10 cellular contexts compared by ENCODE assay signal in the genomic region with DNA sequence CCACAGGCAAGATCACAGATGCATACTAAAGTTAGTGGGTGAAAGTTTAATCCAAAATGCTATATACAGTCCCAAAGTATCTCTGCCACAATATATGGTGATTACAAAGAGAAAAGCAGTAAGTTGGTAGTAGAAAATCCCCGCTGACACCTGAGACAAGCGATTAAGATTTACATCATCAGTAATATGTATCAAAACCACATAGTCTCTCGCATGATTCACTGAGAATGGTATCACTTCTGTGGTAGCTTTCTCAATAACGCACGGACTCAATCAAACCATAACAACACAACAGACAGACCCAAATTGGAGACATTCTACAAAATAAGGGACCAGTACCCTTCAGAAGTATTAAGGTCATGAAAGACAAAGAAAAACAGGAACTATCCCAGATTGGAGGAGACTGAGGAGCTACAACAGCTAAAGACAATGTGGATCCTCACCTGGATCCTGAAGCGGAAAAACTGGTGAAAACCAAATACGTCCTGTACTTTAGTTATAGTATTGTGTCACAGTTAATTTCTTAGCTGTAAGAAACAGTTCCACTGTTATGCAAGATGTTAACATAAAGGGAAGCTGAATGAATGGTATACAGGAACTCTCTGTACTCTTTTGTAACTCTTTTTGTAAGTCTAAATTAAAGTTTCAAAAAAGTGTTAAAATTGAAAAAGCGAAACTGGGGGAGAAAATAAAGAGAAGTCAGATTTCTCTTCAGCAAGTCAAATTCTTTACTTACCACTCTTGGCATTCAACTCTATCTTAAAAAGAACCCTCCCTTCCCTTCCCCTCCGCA. TPM values are rescaled to one million over a fixed set of nuclear protein-coding genes. Genes with fewer than 3 reads are reported as not detected.
DNase-seq lines count a peak whose midpoint lies in the region; ATAC-seq and TF ChIP-seq lines count a peak whose summit lies in the region.
"Had no signal": no experiment of that assay in that cellular context is flagged by ENCODE, and none has a peak within 500 bp of the region (broad histone marks: within the 10 kb centered on the region; RNA-seq: fewer than 3 reads in every experiment).

No MANE protein-coding gene starts in this region.

- peak overlapping the region; percentile 48 to 78 for H3K4me3 Mint-ChIP-seq in CD14-positive monocyte
- H3K4me3 Mint-ChIP-seq in activated naive CD8-positive, alpha-beta T cell treated with anti-CD3 and anti-CD28 coated beads, Interleukin-2, amount 10 ng/mL, durations not matched to agents 7 days and 5 days: no peak overlapping the region

- H3K36me3 ChIP-seq in lower lobe of right lung: peaks cover 47% of the 10 kb centered on the region

- TF ChIP-seq CTCF in CD14-positive monocyte (IDR thresholded peaks at IDR 0.05) (no peak), lower lobe of right lung (IDR thresholded peaks at IDR 0.05) (no peak)

- intact Hi-C loops in CD14-positive monocyte (cut with micrococcal nuclease) (loop anchor here (5.0 to 10.0 kb wide), 2 partner anchors 49 to 92 kb away; partner anchors contain the start of gene SPTLC2 (in 2 of the 2)), lower lobe of right lung (cut with DNase I) (no loop called here)

- ATAC-seq in HG03060 (IDR thresholded peaks at IDR 0.05; ENCODE audit: low read depth, unreplicated experiment) (peak; percentile 45), lower lobe of right lung (peak; percentile 79 to 80), HG02798 (IDR thresholded peaks at IDR 0.05; ENCODE audit: poor library complexity, unreplicated experiment) (no peak)
- no peak for ATAC-seq in activated naive CD8-positive, alpha-beta T cell treated with anti-CD3 and anti-CD28 coated beads, Interleukin-2, amount 10 ng/mL, durations not matched to agents 7 days and 5 days (ENCODE audit: low read depth)
- ATAC-seq: HCT116 had no signal

- H3K4me1 Mint-ChIP-seq in CD14-positive monocyte: peaks cover 44% of the 10 kb centered on the region
- H3K4me1 Mint-ChIP-seq in activated naive CD8-positive, alpha-beta T cell treated with anti-CD3 and anti-CD28 coated beads, Interleukin-2, amount 10 ng/mL, durations not matched to agents 7 days and 5 days: peaks cover 10% of the 10 kb centered on the region

- POLR2A ChIA-PET in activated naive CD8-positive, alpha-beta T cell treated with anti-CD3 and anti-CD28 coated beads, Interleukin-2, amount 10 ng/mL, durations not matched to agents 7 days and 5 days (lab: Charles Lee): no interaction called here

- H3K4me1 ChIP-seq in lower lobe of right lung: peaks cover 7% of the 10 kb centered on the region

- no peaks in the 10 kb centered on the region for H3K27me3 ChIP-seq in lower lobe of right lung (ENCODE audit: low read depth)

- H3K9me3 Mint-ChIP-seq in CD14-positive monocyte: no peaks in the 10 kb centered on the region
- no peaks in the 10 kb centered on the region for H3K9me3 Mint-ChIP-seq in activated naive CD8-positive, alpha-beta T cell treated with anti-CD3 and anti-CD28 coated beads, Interleukin-2, amount 10 ng/mL, durations not matched to agents 7 days and 5 days

- H3K27me3 Mint-ChIP-seq in CD14-positive monocyte (ENCODE audit: low read depth in 3 of 3): peaks cover 0 to 2% (median 0%) of the 10 kb centered on the region in 3 donors
- no peaks in the 10 kb centered on the region for H3K27me3 Mint-ChIP-seq in activated naive CD8-positive, alpha-beta T cell treated with anti-CD3 and anti-CD28 coated beads, Interleukin-2, amount 10 ng/mL, durations not matched to agents 7 days and 5 days

- H3K36me3 Mint-ChIP-seq in CD14-positive monocyte: peaks cover 50 to 68% of the 10 kb centered on the region in 2 donors
- H3K36me3 Mint-ChIP-seq in activated naive CD8-positive, alpha-beta T cell treated with anti-CD3 and anti-CD28 coated beads, Interleukin-2, amount 10 ng/mL, durations not matched to agents 7 days and 5 days: peaks cover 38% of the 10 kb centered on the region

- peak overlapping the region; percentile 61 for H3K27ac ChIP-seq in lower lobe of right lung

- DNase-seq in CD14-positive monocyte (ENCODE audit: low spot score) (no peak), lower lobe of right lung (no peak), SW 1271 (lab: John Stamatoyannopoulos, UW) (no peak)
- no peak for DNase-seq in activated naive CD8-positive, alpha-beta T cell treated with anti-CD3 and anti-CD28 coated beads, Interleukin-2, amount 10 ng/mL, durations not matched to agents 7 days and 5 days
- no peak for DNase-seq in activated effector memory CD4-positive, alpha-beta T cell treated with Interleukin-2 at 50 U/mL for 16 hours
- no peak for DNase-seq in stimulated activated CD4-positive, alpha-beta T cell treated with anti-CD3 and anti-CD28 coated beads, Interleukin-15, amount 100 ng/mL, for 24 hours
- DNase-seq: amygdala had no signal

- no peaks in the 10 kb centered on the region for H3K9me3 ChIP-seq in lower lobe of right lung

- H3K27ac Mint-ChIP-seq in CD14-positive monocyte: peak overlapping the region; percentile 94 to 98 (median 97)
- peak overlapping the region; percentile 50 for H3K27ac Mint-ChIP-seq in activated naive CD8-positive, alpha-beta T cell treated with anti-CD3 and anti-CD28 coated beads, Interleukin-2, amount 10 ng/mL, durations not matched to agents 7 days and 5 days

- no peak overlapping the region for H3K4me3 ChIP-seq in lower lobe of right lung

RNA-seq across cellular contexts. Expression of gene SPTLC2, which starts 51.0 kb away (rescaled TPM):
- 10 to 100 TPM; 73.1 to 81.9 TPM for polyA plus RNA-seq in CD14-positive monocyte
- 10 to 100 TPM; 57.1 to 60.6 TPM for total RNA-seq in activated naive CD8-positive, alpha-beta T cell treated with anti-CD3 and anti-CD28 coated beads, Interleukin-2, amount 10 ng/mL, durations not matched to agents 7 days and 5 days
- total RNA-seq in lower lobe of right lung: 46.1 TPM

Comparison
In these comparisons a context has a peak if more than half of its experiments do, and no peak if none do; other contexts are left out.
1. ATAC-seq: peak in HG03060 (single experiment) and lower lobe of right lung (2 of 2); none in activated naive CD8-positive, alpha-beta T cell treated with anti-CD3 and anti-CD28 coated beads, Interleukin-2, amount 10 ng/mL, durations not matched to agents 7 days and 5 days (single experiment) and HG02798 (single experiment).